In the genomic region with DNA sequence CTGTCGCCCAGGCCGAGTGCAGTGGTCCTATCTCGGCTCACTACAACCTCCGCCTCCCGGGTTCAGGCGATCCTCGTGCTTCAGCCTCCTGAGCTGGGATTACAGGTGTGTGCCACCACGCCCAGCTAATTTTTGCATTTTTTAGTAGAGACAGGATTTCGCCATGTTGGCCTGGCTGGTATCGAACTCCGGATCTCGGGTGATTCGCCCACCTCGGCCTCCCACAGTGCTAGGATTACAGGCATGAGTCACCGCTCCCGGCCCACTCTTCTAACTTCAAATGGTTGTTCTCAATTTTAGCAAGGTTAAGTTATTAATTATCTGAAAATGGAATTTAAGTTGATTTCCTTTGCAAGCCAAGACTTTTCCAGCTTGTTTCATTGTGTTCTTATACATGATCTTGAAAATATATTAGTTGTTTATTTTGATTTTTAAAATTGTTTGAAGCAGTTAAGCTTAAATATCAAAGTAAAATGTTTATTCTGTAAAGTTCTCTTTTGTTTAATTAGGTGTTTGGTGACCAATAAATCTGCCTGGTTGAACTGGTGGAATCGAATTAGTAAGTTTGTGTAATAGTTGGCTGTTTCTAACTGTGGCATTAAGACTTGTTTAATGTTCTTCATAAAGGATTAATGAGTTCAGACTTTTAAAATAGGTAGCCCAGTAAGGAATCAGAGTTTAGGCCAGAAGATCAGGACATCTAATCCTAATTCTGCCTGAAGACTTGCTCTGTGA, we compare ENCODE assay signal across 11 cellular contexts. TPM values are rescaled to one million over a fixed set of nuclear protein-coding genes. Genes with fewer than 3 reads are reported as not detected.
DNase-seq lines count a peak whose midpoint lies in the region; ATAC-seq and TF ChIP-seq lines count a peak whose summit lies in the region.
"Had no signal": no experiment of that assay in that cellular context is flagged by ENCODE, and none has a peak within 500 bp of the region (broad histone marks: within the 10 kb centered on the region; RNA-seq: fewer than 3 reads in every experiment).

No MANE protein-coding gene starts in this region.

- H3K4me1 ChIP-seq in Caco-2 (peaks cover 20% of the 10 kb centered on the region), ascending aorta (peaks cover 0 to 15% of the 10 kb centered on the region in 2 donors), skeletal muscle tissue (ENCODE audit: control insufficient read depth in 3 of 3, insufficient read depth in 3 of 3, low read length in 3 of 3) (peaks cover 2 to 18% (median 10%) of the 10 kb centered on the region in 3 donors), left lung (peaks cover 0 to 14% of the 10 kb centered on the region in 2 donors)

- DNase-seq in Caco-2, result no peak
- DNase-seq in MV-4-11 (lab: John Stamatoyannopoulos, UW), result peak; percentile 8
- DNase-seq in ascending aorta (ENCODE audit: low spot score in 2 of 2), result no peak
- no peak for DNase-seq in NCI-H1417 treated with DMSO at 0.1 percent for 48 hours (lab: John Stamatoyannopoulos, UW)
- no peak for DNase-seq in left lung
- DNase-seq in NOMO-1 treated with DMSO at 0.1 percent for 48 hours (lab: John Stamatoyannopoulos, UW; ENCODE audit: unreplicated experiment), result no peak
- DNase-seq: GOT3, NCI-H1048 had no signal

- H3K27ac Mint-ChIP-seq in Caco-2 (ENCODE audit: unreplicated experiment), result no peak overlapping the region

- no peak overlapping the region for H3K4me3 ChIP-seq in Caco-2 (ENCODE audit: low read depth, low read length)
- peak overlapping the region; percentile 4 to 86 for H3K4me3 ChIP-seq in ascending aorta
- H3K4me3 ChIP-seq in skeletal muscle tissue (ENCODE audit: low read length in 3 of 3), result peak overlapping the region; percentile 31 to 89 (median 41)
- no peak overlapping the region for H3K4me3 ChIP-seq in left lung

- H3K36me3 ChIP-seq in Caco-2 (ENCODE audit: control insufficient read depth, insufficient read depth, low read length) (no peaks in the 10 kb centered on the region; the same call in 1 of the 2 replicates), ascending aorta (peaks cover 0 to 17% of the 10 kb centered on the region in 2 donors), skeletal muscle tissue (ENCODE audit: control insufficient read depth in 3 of 3, insufficient read depth in 3 of 3, low read length in 3 of 3) (peaks cover 7 to 14% (median 9%) of the 10 kb centered on the region in 3 donors), left lung (peaks cover 0 to 7% of the 10 kb centered on the region in 2 donors)

- no peak for TF ChIP-seq CTCF in Caco-2 (IDR thresholded peaks at IDR 0.05; ENCODE audit: insufficient read depth in 1 of 2, low read depth in 1 of 2, low read length in 1 of 2, severe bottlenecking in 1 of 2, unreplicated experiment in 1 of 2)
- no peak for TF ChIP-seq CTCF in ascending aorta (IDR thresholded peaks at IDR 0.05)
- no peak for TF ChIP-seq CTCF in left lung (IDR thresholded peaks at IDR 0.05)

- intact Hi-C loops in Caco-2 (cut with micrococcal nuclease; ENCODE audit: unreplicated experiment) (no loop called here), ascending aorta (cut with DNase I) (loop anchor here (5.0 kb wide), 2 partner anchors 74 to 204 kb away; a partner anchor contains a TSS), left lung (cut with DNase I) (no loop called here)

- H3K36me3 Mint-ChIP-seq in Caco-2 (ENCODE audit: insufficient read depth, unreplicated experiment), result peaks cover 22% of the 10 kb centered on the region

- CTCF ChIA-PET in Caco-2 (lab: Charles Lee), result no interaction called here

- H3K27me3 ChIP-seq in Caco-2 (replicated peaks; ENCODE audit: control insufficient read depth, insufficient read depth, low read length) (no peaks in the 10 kb centered on the region), ascending aorta (no peaks in the 10 kb centered on the region), skeletal muscle tissue (ENCODE audit: control insufficient read depth in 3 of 3, insufficient read depth in 3 of 3, low read length in 3 of 3) (no peaks in the 10 kb centered on the region), left lung (no peaks in the 10 kb centered on the region)

- peak overlapping the region; percentile 25 for H3K4me3 Mint-ChIP-seq in Caco-2 (ENCODE audit: unreplicated experiment)

- H3K4me1 Mint-ChIP-seq in Caco-2 (ENCODE audit: low read depth, unreplicated experiment), result peaks cover 11% of the 10 kb centered on the region

- H3K9ac ChIP-seq in skeletal muscle tissue (ENCODE audit: low read depth in 1 of 3, low read length in 3 of 3), result peak overlapping the region in 2 of 3 donors; percentile 54 to 97

- BruUV-seq in Caco-2 (replicated peaks; lab: Mats Ljungman, UMichigan), result no TSS peak

- POLR2A ChIA-PET in Caco-2 (lab: Charles Lee), result no interaction called here

- H3K27ac ChIP-seq in ascending aorta, result peak overlapping the region; percentile 92 to 98
- peak overlapping the region; percentile 99 for H3K27ac ChIP-seq in skeletal muscle tissue (ENCODE audit: low read depth, low read length)
- no peak overlapping the region for H3K27ac ChIP-seq in left lung

- H3K9me3 Mint-ChIP-seq in Caco-2 (ENCODE audit: unreplicated experiment), result no peaks in the 10 kb centered on the region

- no peaks in the 10 kb centered on the region for H3K9me3 ChIP-seq in Caco-2
- no peaks in the 10 kb centered on the region for H3K9me3 ChIP-seq in ascending aorta
- no peaks in the 10 kb centered on the region for H3K9me3 ChIP-seq in skeletal muscle tissue (ENCODE audit: control insufficient read depth in 3 of 3, low read length in 3 of 3)
- H3K9me3 ChIP-seq in left lung, result no peaks in the 10 kb centered on the region

- H3K27me3 Mint-ChIP-seq in Caco-2 (ENCODE audit: insufficient read depth, unreplicated experiment), result no peaks in the 10 kb centered on the region

- ATAC-seq in left lung (no peak), GM19023 (IDR thresholded peaks at IDR 0.05; ENCODE audit: unreplicated experiment) (no peak)
- ATAC-seq: activated CD4-positive, CD25-positive, alpha-beta regulatory T cell treated with anti-CD3 and anti-CD28 coated beads, Interleukin-2, amount 50 U/mL, for 24 hours had no signal

RNA-seq across cellular contexts. Expression of a gene that starts 2.3 kb away (rescaled TPM):
- total RNA-seq in Caco-2 (2022) (26.8 and 27.9 TPM in 2 replicates), ascending aorta (8.8 TPM), skeletal muscle tissue (24.0 TPM), left lung (10 to 100 TPM in 1 of 2 donors, 1 to 10 TPM in 1; 8.6 to 11.4 TPM)

RNA-seq across cellular contexts. Expression of a gene that starts 30.3 kb away (rescaled TPM):
- 0.49 and 0.79 TPM in 2 replicates for total RNA-seq in Caco-2 (2022)
- total RNA-seq in ascending aorta, result 0.53 TPM
- 2.6 TPM for total RNA-seq in skeletal muscle tissue
- under 1 TPM; 0.63 to 0.76 TPM for total RNA-seq in left lung

Comparison
In these comparisons a context has a peak if more than half of its experiments do, and no peak if none do; other contexts are left out.
1. H3K4me3 ChIP-seq: peak in ascending aorta (2 of 2) and skeletal muscle tissue (3 of 3); none in Caco-2 (single experiment) and left lung (0 of 2).
2. H3K27ac ChIP-seq: peak in ascending aorta (2 of 2) and skeletal muscle tissue (single experiment); none in left lung (0 of 2).